Comparison of ENCODE assay signal across 12 cellular contexts in genomic region chr19:35856001-35856400, GRCh38. TPM values are rescaled to one million over a fixed set of nuclear protein-coding genes. Genes with fewer than 3 reads are reported as not detected.
DNase-seq lines count a peak whose midpoint lies in the region; ATAC-seq and TF ChIP-seq lines count a peak whose summit lies in the region.
"Had no signal": no experiment of that assay in that cellular context is flagged by ENCODE, and none has a peak within 500 bp of the region (broad histone marks: within the 10 kb centered on the region; RNA-seq: fewer than 3 reads in every experiment).

No MANE protein-coding gene starts in this region.

- H3K27ac ChIP-seq in esophagus muscularis mucosa (replicated peaks in 1 of 4) (no peak overlapping the region), psoas muscle (no peak overlapping the region), esophagus squamous epithelium (no peak overlapping the region)
- H3K27ac ChIP-seq: HL-60, left lung had no signal

- DNase-seq in activated CD8-positive, alpha-beta T cell treated with anti-CD3 and anti-CD28 coated beads for 36 hours, result no peak
- DNase-seq in activated CD8-positive, alpha-beta T cell treated with anti-CD3 and anti-CD28 coated beads, Interleukin-2, amount 10 ng/mL, durations not matched to agents 7 days and 5 days, result no peak
- DNase-seq in NCI-H69 (lab: John Stamatoyannopoulos, UW) (peak; percentile 45), esophagus muscularis mucosa (ENCODE audit: extremely low spot score) (no peak), psoas muscle (no peak), esophagus squamous epithelium (lab: John Stamatoyannopoulos, UW) (no peak), GOT3 (lab: John Stamatoyannopoulos, UW) (no peak)
- DNase-seq in activated CD4-positive, alpha-beta T cell treated with anti-CD3 and anti-CD28 coated beads for 48 hours, result no peak

- no peak for TF ChIP-seq EP300 in esophagus muscularis mucosa (IDR thresholded peaks at IDR 0.05)

- intact Hi-C loops in activated CD8-positive, alpha-beta T cell treated with anti-CD3 and anti-CD28 coated beads for 36 hours (cut with micrococcal nuclease), result no loop called here
- intact Hi-C loops in esophagus muscularis mucosa (cut with DNase I) (loop anchor here (10.0 kb wide), 1 partner anchor 71 kb away; no protein-coding TSS in a partner anchor), psoas muscle (cut with DNase I) (no loop called here), esophagus squamous epithelium (cut with DNase I) (no loop called here)

- H3K27me3 ChIP-seq in esophagus muscularis mucosa, result peaks cover 4 to 97% (median 39%) of the 10 kb centered on the region in 4 donors
- H3K27me3 ChIP-seq in psoas muscle (ENCODE audit: insufficient read depth in 3 of 3, low read length in 2 of 3), result peaks cover 0 to 89% (median 33%) of the 10 kb centered on the region in 3 donors
- H3K27me3 ChIP-seq in esophagus squamous epithelium, result peaks cover 6 to 99% (median 20%) of the 10 kb centered on the region in 4 donors

- H3K9me3 Mint-ChIP-seq in activated CD8-positive, alpha-beta T cell treated with anti-CD3 and anti-CD28 coated beads for 36 hours, result no peaks in the 10 kb centered on the region
- no peaks in the 10 kb centered on the region for H3K9me3 Mint-ChIP-seq in activated CD8-positive, alpha-beta T cell treated with anti-CD3 and anti-CD28 coated beads, Interleukin-2, amount 10 ng/mL, durations not matched to agents 7 days and 5 days (ENCODE audit: insufficient read depth)

- H3K4me1 ChIP-seq in esophagus muscularis mucosa, result peaks cover 14 to 20% (median 17%) of the 10 kb centered on the region in 4 donors
- H3K4me1 ChIP-seq in psoas muscle, result no peaks in the 10 kb centered on the region
- peaks cover 14 to 20% (median 14%) of the 10 kb centered on the region in 3 donors for H3K4me1 ChIP-seq in esophagus squamous epithelium

- peak overlapping the region; percentile 71 for H3K4me3 Mint-ChIP-seq in activated CD8-positive, alpha-beta T cell treated with anti-CD3 and anti-CD28 coated beads for 36 hours
- H3K4me3 Mint-ChIP-seq in activated CD8-positive, alpha-beta T cell treated with anti-CD3 and anti-CD28 coated beads, Interleukin-2, amount 10 ng/mL, durations not matched to agents 7 days and 5 days, result no peak overlapping the region

- peaks cover 6% of the 10 kb centered on the region for H3K4me1 Mint-ChIP-seq in activated CD8-positive, alpha-beta T cell treated with anti-CD3 and anti-CD28 coated beads for 36 hours (ENCODE audit: low read depth)
- H3K4me1 Mint-ChIP-seq in activated CD8-positive, alpha-beta T cell treated with anti-CD3 and anti-CD28 coated beads, Interleukin-2, amount 10 ng/mL, durations not matched to agents 7 days and 5 days (ENCODE audit: low read depth), result peaks cover 11% of the 10 kb centered on the region

- H3K4me3 ChIP-seq in esophagus muscularis mucosa (peak overlapping the region; percentile 49 to 61 (median 54)), psoas muscle (peak overlapping the region; percentile 51), esophagus squamous epithelium (peak overlapping the region in 2 of 4 donors; percentile 50 to 68)

- H3K36me3 ChIP-seq in esophagus muscularis mucosa (no peaks in the 10 kb centered on the region), psoas muscle (ENCODE audit: insufficient read depth in 1 of 2, low read depth in 1 of 2) (no peaks in the 10 kb centered on the region), esophagus squamous epithelium (no peaks in the 10 kb centered on the region)
- H3K36me3 ChIP-seq: left lung had no signal

- H3K27ac Mint-ChIP-seq in activated CD8-positive, alpha-beta T cell treated with anti-CD3 and anti-CD28 coated beads for 36 hours, result no peak overlapping the region
- no peak overlapping the region for H3K27ac Mint-ChIP-seq in activated CD8-positive, alpha-beta T cell treated with anti-CD3 and anti-CD28 coated beads, Interleukin-2, amount 10 ng/mL, durations not matched to agents 7 days and 5 days

- peaks cover 42% of the 10 kb centered on the region for H3K27me3 Mint-ChIP-seq in activated CD8-positive, alpha-beta T cell treated with anti-CD3 and anti-CD28 coated beads for 36 hours
- H3K27me3 Mint-ChIP-seq in activated CD8-positive, alpha-beta T cell treated with anti-CD3 and anti-CD28 coated beads, Interleukin-2, amount 10 ng/mL, durations not matched to agents 7 days and 5 days (ENCODE audit: low read depth), result peaks cover 48% of the 10 kb centered on the region

- POLR2A ChIA-PET in activated CD8-positive, alpha-beta T cell treated with anti-CD3 and anti-CD28 coated beads for 36 hours (lab: Charles Lee), result interaction anchor here (0.8 to 0.9 kb wide), 2 partner anchors 21 to 119 kb away, joined by 3 read pairs; no protein-coding TSS in a partner anchor
- POLR2A ChIA-PET in activated CD8-positive, alpha-beta T cell treated with anti-CD3 and anti-CD28 coated beads, Interleukin-2, amount 10 ng/mL, durations not matched to agents 7 days and 5 days (lab: Charles Lee), result interaction anchor here (2.1 kb wide), 1 partner anchor 13 kb away, joined by 6 read pairs; the partner anchor contains the start of gene APLP1

- H3K9me3 ChIP-seq in esophagus muscularis mucosa (no peaks in the 10 kb centered on the region), psoas muscle (no peaks in the 10 kb centered on the region), esophagus squamous epithelium (no peaks in the 10 kb centered on the region)
- H3K9me3 ChIP-seq: left lung had no signal

- ATAC-seq in activated CD8-positive, alpha-beta T cell treated with anti-CD3 and anti-CD28 coated beads for 36 hours, result no peak
- no peak for ATAC-seq in activated CD8-positive, alpha-beta T cell treated with anti-CD3 and anti-CD28 coated beads, Interleukin-2, amount 10 ng/mL, durations not matched to agents 7 days and 5 days
- ATAC-seq in psoas muscle, result no peak

- no peak for TF ChIP-seq POLR2A in esophagus muscularis mucosa (IDR thresholded peaks at IDR 0.05; ENCODE audit: low read depth)
- no peak for TF ChIP-seq POLR2A in esophagus squamous epithelium (IDR thresholded peaks at IDR 0.05)

- H3K36me3 Mint-ChIP-seq in activated CD8-positive, alpha-beta T cell treated with anti-CD3 and anti-CD28 coated beads for 36 hours (ENCODE audit: low read depth), result no peaks in the 10 kb centered on the region
- no peaks in the 10 kb centered on the region for H3K36me3 Mint-ChIP-seq in activated CD8-positive, alpha-beta T cell treated with anti-CD3 and anti-CD28 coated beads, Interleukin-2, amount 10 ng/mL, durations not matched to agents 7 days and 5 days (ENCODE audit: low read depth)

- 6% methylated on average over 10 of the region's 23 CpGs for WGBS in esophagus muscularis mucosa
- 1 to 2% (median 1%) methylated on average over 23 of the region's 23 CpGs for WGBS in psoas muscle, 3 donors
- WGBS in esophagus squamous epithelium, 2 donors, result 0 to 13% methylated on average over 1 to 3 of the region's 23 CpGs

- no peak for TF ChIP-seq CTCF in activated CD8-positive, alpha-beta T cell treated with anti-CD3 and anti-CD28 coated beads for 36 hours (IDR thresholded peaks at IDR 0.05)
- TF ChIP-seq CTCF in esophagus muscularis mucosa (IDR thresholded peaks at IDR 0.05), result no peak
- TF ChIP-seq CTCF in psoas muscle (IDR thresholded peaks at IDR 0.05), result no peak
- TF ChIP-seq CTCF in esophagus squamous epithelium (IDR thresholded peaks at IDR 0.05), result no peak

- CTCF ChIA-PET in activated CD8-positive, alpha-beta T cell treated with anti-CD3 and anti-CD28 coated beads for 36 hours (lab: Charles Lee), result interaction anchor here (0.7 to 0.8 kb wide), 2 partner anchors 30 to 102 kb away, joined by 3 read pairs; no protein-coding TSS in a partner anchor
- CTCF ChIA-PET in activated CD8-positive, alpha-beta T cell treated with anti-CD3 and anti-CD28 coated beads, Interleukin-2, amount 10 ng/mL, durations not matched to agents 7 days and 5 days (lab: Charles Lee), result interaction anchor here (1.5 kb wide), 1 partner anchor 75 kb away, joined by 4 read pairs; no protein-coding TSS in a partner anchor

RNA-seq across cellular contexts. Expression of gene KIRREL2, which starts 0.7 kb away (rescaled TPM):
- 1 to 10 TPM; 1.4 TPM for total RNA-seq in activated CD8-positive, alpha-beta T cell treated with anti-CD3 and anti-CD28 coated beads for 36 hours
- 1 to 10 TPM; 1.9 to 2.2 TPM for total RNA-seq in activated CD8-positive, alpha-beta T cell treated with anti-CD3 and anti-CD28 coated beads, Interleukin-2, amount 10 ng/mL, durations not matched to agents 7 days and 5 days
- total RNA-seq in esophagus muscularis mucosa (not detected), psoas muscle (not detected), esophagus squamous epithelium (under 1 TPM in 1 of 4 donors, not detected in 3; 0.57 TPM)
- polyA plus RNA-seq in psoas muscle, result not detected
- total RNA-seq: subcutaneous adipose tissue had no signal

RNA-seq across cellular contexts. Expression of gene NPHS1, which starts 3.7 kb away (rescaled TPM):
- total RNA-seq in activated CD8-positive, alpha-beta T cell treated with anti-CD3 and anti-CD28 coated beads for 36 hours, result not detected
- total RNA-seq in activated CD8-positive, alpha-beta T cell treated with anti-CD3 and anti-CD28 coated beads, Interleukin-2, amount 10 ng/mL, durations not matched to agents 7 days and 5 days, result not detected
- total RNA-seq in esophagus muscularis mucosa, result not detected
- not detected for total RNA-seq in psoas muscle
- polyA plus RNA-seq in psoas muscle, result not detected
- not detected for total RNA-seq in esophagus squamous epithelium
- total RNA-seq: subcutaneous adipose tissue; T-helper 1 cell treated with Interleukin-12 subunit alpha and Interleukin-12 subunit beta and Interleukin-4 antibody, amounts not matched to agents 30 ng/mL and 1 ng/mL, for 36 hours had no signal

RNA-seq across cellular contexts. Expression of gene APLP1, which starts 12.4 kb away (rescaled TPM):
- 1 to 10 TPM; 2.0 to 2.1 TPM for total RNA-seq in activated CD8-positive, alpha-beta T cell treated with anti-CD3 and anti-CD28 coated beads for 36 hours
- 1 to 10 TPM in 1 of 2 experiments, under 1 TPM in 1; 0.87 to 1.4 TPM for total RNA-seq in activated CD8-positive, alpha-beta T cell treated with anti-CD3 and anti-CD28 coated beads, Interleukin-2, amount 10 ng/mL, durations not matched to agents 7 days and 5 days
- 10 to 100 TPM in 2 of 4 donors, 1 to 10 TPM in 2; 4.6 to 14.6 (median 8.8) TPM for total RNA-seq in esophagus muscularis mucosa
- total RNA-seq in psoas muscle, result 1 to 10 TPM in 1 of 4 donors, under 1 TPM in 3; 0.48 to 4.1 (median 0.78) TPM
- 1 to 10 TPM in 1 of 3 donors, under 1 TPM in 2; 0.48 to 2.2 (median 1.00) TPM for polyA plus RNA-seq in psoas muscle
- total RNA-seq in esophagus squamous epithelium, result 1 to 10 TPM in 1 of 4 donors, under 1 TPM in 2, not detected in 1; 0.44 to 1.7 (median 0.76) TPM

RNA-seq across cellular contexts. Expression of gene PRODH2, which starts 43.4 kb away (rescaled TPM):
- not detected for total RNA-seq in activated CD8-positive, alpha-beta T cell treated with anti-CD3 and anti-CD28 coated beads for 36 hours
- not detected for total RNA-seq in activated CD8-positive, alpha-beta T cell treated with anti-CD3 and anti-CD28 coated beads, Interleukin-2, amount 10 ng/mL, durations not matched to agents 7 days and 5 days
- total RNA-seq in esophagus muscularis mucosa (not detected), psoas muscle (not detected), esophagus squamous epithelium (not detected)
- not detected for polyA plus RNA-seq in psoas muscle
- total RNA-seq: left lung; subcutaneous adipose tissue; T-helper 1 cell treated with Interleukin-12 subunit alpha and Interleukin-12 subunit beta and Interleukin-4 antibody, amounts not matched to agents 30 ng/mL and 1 ng/mL, for 36 hours had no signal

RNA-seq across cellular contexts. Expression of gene NFKBID, which starts 44.3 kb away (rescaled TPM):
- 10 to 100 TPM; 80.8 to 81.2 TPM for total RNA-seq in activated CD8-positive, alpha-beta T cell treated with anti-CD3 and anti-CD28 coated beads for 36 hours
- 10 to 100 TPM; 39.0 to 40.7 TPM for total RNA-seq in activated CD8-positive, alpha-beta T cell treated with anti-CD3 and anti-CD28 coated beads, Interleukin-2, amount 10 ng/mL, durations not matched to agents 7 days and 5 days
- total RNA-seq in esophagus muscularis mucosa (1 to 10 TPM; 2.5 to 6.2 (median 5.3) TPM), psoas muscle (1 to 10 TPM in 3 of 4 donors, under 1 TPM in 1; 0.90 to 2.2 (median 1.5) TPM), esophagus squamous epithelium (10 to 100 TPM in 2 of 4 donors, 1 to 10 TPM in 2; 4.0 to 29.4 (median 11.6) TPM)
- 1 to 10 TPM in 2 of 3 donors, under 1 TPM in 1; 0.75 to 1.6 (median 1.2) TPM for polyA plus RNA-seq in psoas muscle
